Comparison of ENCODE assay signal across 8 cellular contexts in genomic region chr11:48055292-48056132, GRCh38.
DNase-seq lines count a peak whose midpoint lies in the region; ATAC-seq and TF ChIP-seq lines count a peak whose summit lies in the region.

No MANE protein-coding gene starts in this region.

- intact Hi-C loops in Right ventricle myocardium superior (cut with DNase I), result no loop called here

- ATAC-seq in Right ventricle myocardium superior (ENCODE audit: poor library complexity) (no peak), T-helper 17 cell (peak; percentile 86), HG02571 (IDR thresholded peaks at IDR 0.05; ENCODE audit: unreplicated experiment) (no peak)

- TF ChIP-seq CTCF in cardiac muscle cell (IDR thresholded peaks at IDR 0.05; ENCODE audit: low read depth, low read length) (no peak), astrocyte of the spinal cord (IDR thresholded peaks at IDR 0.05; ENCODE audit: low read depth, low read length) (no peak), neutrophil (IDR thresholded peaks at IDR 0.05) (no peak), GM10248 (IDR thresholded peaks at IDR 0.05; ENCODE audit: control extremely low read depth, extremely low read depth, low read depth, missing control alignments) (no peak)

- CTCF ChIA-PET in GM10248 (lab: Yijun Ruan, JAX), result interaction anchor here (1.4 to 2.3 kb wide), 4 partner anchors 9 to 48 kb away, joined by 3 to 7 read pairs (median 6); no protein-coding TSS in a partner anchor

- H3K4me1 ChIP-seq in cardiac muscle cell (ENCODE audit: low read depth), result peaks cover 13% of the 10 kb centered on the region
- peaks cover 65 to 80% of the 10 kb centered on the region in 2 experiments for H3K4me1 ChIP-seq in neutrophil (ENCODE audit: control insufficient read depth in 1 of 2, insufficient read depth in 1 of 2, low read depth in 1 of 2, low read length in 1 of 2)

- H3K9me3 ChIP-seq in cardiac muscle cell (ENCODE audit: low read depth) (no peaks in the 10 kb centered on the region), T-helper 17 cell (ENCODE audit: control insufficient read depth, low read length, poor library complexity, severe bottlenecking) (no peaks in the 10 kb centered on the region), neutrophil (no peaks in the 10 kb centered on the region)

- H3K36me3 Mint-ChIP-seq in T-helper 17 cell (ENCODE audit: low read depth), result no peaks in the 10 kb centered on the region

- H3K27me3 ChIP-seq in cardiac muscle cell (no peaks in the 10 kb centered on the region), neutrophil (no peaks in the 10 kb centered on the region)

- POLR2A ChIA-PET in GM10248 (lab: Yijun Ruan, JAX), result interaction anchor here (0.9 kb wide), 1 partner anchor 82 kb away, joined by 3 read pairs; no protein-coding TSS in a partner anchor

- H3K4me3 ChIP-seq in cardiac muscle cell (no peak overlapping the region), astrocyte of the spinal cord (ENCODE audit: low read depth, low read length) (no peak overlapping the region), neutrophil (ENCODE audit: low read depth in 1 of 2, low read length in 1 of 2) (peak overlapping the region; percentile 22 to 46)

- H3K4me3 Mint-ChIP-seq in T-helper 17 cell, result peak overlapping the region; percentile 83

- in situ Hi-C loops in astrocyte of the spinal cord (cut with HindIII; ENCODE audit: low sequenced_read_pairs), result no loop called here

- H3K36me3 ChIP-seq in cardiac muscle cell (no peaks in the 10 kb centered on the region), neutrophil (peaks cover 5% of the 10 kb centered on the region)

- H3K27ac Mint-ChIP-seq in T-helper 17 cell, result peak overlapping the region; percentile 85

- H3K27ac ChIP-seq in cardiac muscle cell (peak overlapping the region; percentile 27), neutrophil (peak overlapping the region; percentile 78)

- H3K27me3 Mint-ChIP-seq in T-helper 17 cell, result no peaks in the 10 kb centered on the region

- peaks cover 57% of the 10 kb centered on the region for H3K4me1 Mint-ChIP-seq in T-helper 17 cell

- peak in 1 of 2 donors; percentile 33 for DNase-seq in cardiac muscle cell (ENCODE audit: low read depth in 1 of 2, low spot score in 1 of 2)
- DNase-seq in Right ventricle myocardium superior, result no peak
- peak in 2 of 3 donors; percentile 25 to 29 for DNase-seq in T-helper 17 cell
- peak; percentile 87 for DNase-seq in astrocyte of the spinal cord (ENCODE audit: low read depth, low spot score)
- no peak for DNase-seq in dedifferentiated amniotic fluid mesenchymal stem cell (ENCODE audit: extremely low spot score)
- no peak for DNase-seq in GM10248 (ENCODE audit: extremely low spot score)

Comparison
In these comparisons a context has a peak if more than half of its experiments do, and no peak if none do; other contexts are left out.
1. DNase-seq: peak in T-helper 17 cell (2 of 3) and astrocyte of the spinal cord (single experiment); none in Right ventricle myocardium superior (single experiment), dedifferentiated amniotic fluid mesenchymal stem cell (single experiment) and GM10248 (single experiment).
2. H3K4me3 ChIP-seq: peak in neutrophil (2 of 2); none in cardiac muscle cell (single experiment) and astrocyte of the spinal cord (single experiment).